In the genomic region with DNA sequence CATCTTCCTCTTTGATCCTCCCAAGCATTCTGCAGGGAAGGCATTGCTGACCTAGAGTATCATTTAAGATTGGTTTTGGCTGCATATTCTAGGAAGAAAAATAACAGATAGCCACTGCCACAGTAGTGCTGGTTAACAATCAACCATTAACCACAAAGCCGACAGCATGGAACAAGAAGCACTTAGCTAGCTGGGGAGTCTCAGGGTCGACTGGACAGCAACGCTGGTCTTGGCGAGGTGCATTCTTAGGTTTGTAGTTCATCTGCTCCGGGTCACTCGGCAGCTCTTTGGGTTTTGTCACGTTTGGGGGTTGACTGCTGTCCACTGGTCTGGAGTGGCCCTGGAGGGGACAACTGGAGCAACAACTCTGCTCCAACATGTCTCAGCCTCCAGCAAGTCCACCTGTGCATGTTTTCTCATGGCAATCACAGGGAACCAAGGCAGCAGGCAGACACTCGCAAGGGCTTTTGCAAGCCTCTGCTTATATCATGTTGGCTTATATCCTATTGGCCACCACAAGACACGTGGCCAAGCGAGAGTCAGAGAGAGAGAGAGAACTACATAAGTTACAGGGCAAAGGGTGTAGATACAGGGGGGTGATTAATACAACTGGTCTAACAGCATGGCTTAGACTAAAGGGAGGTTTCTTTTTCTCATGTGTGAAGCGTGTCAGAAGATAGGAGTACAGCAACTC, we compare ENCODE assay signal across 16 cellular contexts.
"Had no signal": no experiment of that assay in that cellular context is flagged by ENCODE, and none has a peak within 500 bp of the region (broad histone marks: within the 10 kb centered on the region; RNA-seq: fewer than 3 reads in every experiment).

No MANE protein-coding gene starts in this region.

- H3K36me3 Mint-ChIP-seq: activated CD8-positive, alpha-beta memory T cell treated with anti-CD3 and anti-CD28 coated beads, Interleukin-2, amount 10 ng/mL, durations not matched to agents 7 days and 5 days; activated naive CD8-positive, alpha-beta T cell; naive thymus-derived CD8-positive, alpha-beta T cell had no signal

- DNase-seq: activated CD4-positive, alpha-beta T cell treated with anti-CD3 and anti-CD28 coated beads, Interleukin-2, amount 50 U/mL, for 4 hours; activated CD4-positive, CD25-positive, alpha-beta regulatory T cell treated with anti-CD3 and anti-CD28 coated beads, Interleukin-2, amount 50 U/mL, for 72 hours; activated CD8-positive, alpha-beta memory T cell treated with anti-CD3 and anti-CD28 coated beads, Interleukin-2, amount 10 ng/mL, durations not matched to agents 7 days and 5 days; activated gamma-delta T cell; activated T-cell treated with anti-CD3 and anti-CD28 coated beads, Interleukin-2, amount 50 U/mL, for 24 hours; amygdala; endodermal cell; islet precursor cell; naive thymus-derived CD8-positive, alpha-beta T cell; stimulated activated CD4-positive, alpha-beta T cell treated with anti-CD3 and anti-CD28 coated beads, Interleukin-15, amount 100 ng/mL, for 24 hours; stimulated activated CD4-positive, alpha-beta T cell treated with anti-CD3 and anti-CD28 coated beads, Interleukin-4, amount 100 ng/mL, for 24 hours; stimulated activated naive CD8-positive, alpha-beta T cell treated with anti-CD3 and anti-CD28 coated beads, Interleukin-15, amount 100 ng/mL, for 72 hours had no signal

- H3K27ac ChIP-seq: SJSA1, thoracic aorta had no signal

- H3K9me3 Mint-ChIP-seq: activated T-cell treated with anti-CD3 and anti-CD28 coated beads, Interleukin-2, amount 50 U/mL, for 24 hours; brain; stimulated activated naive CD8-positive, alpha-beta T cell treated with anti-CD3 and anti-CD28 coated beads, Interleukin-15, amount 100 ng/mL, for 72 hours had no signal

- H3K4me3 ChIP-seq: SJSA1, thoracic aorta had no signal

- H3K27me3 Mint-ChIP-seq: activated naive CD8-positive, alpha-beta T cell; brain; stimulated activated naive CD8-positive, alpha-beta T cell treated with anti-CD3 and anti-CD28 coated beads, Interleukin-15, amount 100 ng/mL, for 72 hours had no signal

- H3K4me3 Mint-ChIP-seq: activated CD8-positive, alpha-beta memory T cell treated with anti-CD3 and anti-CD28 coated beads, Interleukin-2, amount 10 ng/mL, durations not matched to agents 7 days and 5 days; activated naive CD8-positive, alpha-beta T cell; activated T-cell treated with anti-CD3 and anti-CD28 coated beads, Interleukin-2, amount 50 U/mL, for 24 hours; brain; endodermal cell; naive thymus-derived CD8-positive, alpha-beta T cell; stimulated activated naive CD8-positive, alpha-beta T cell treated with anti-CD3 and anti-CD28 coated beads, Interleukin-15, amount 100 ng/mL, for 72 hours had no signal

- H3K36me3 ChIP-seq: SJSA1, thoracic aorta had no signal

- H3K9me3 ChIP-seq: thoracic aorta had no signal

- H3K4me1 Mint-ChIP-seq: activated CD8-positive, alpha-beta memory T cell treated with anti-CD3 and anti-CD28 coated beads, Interleukin-2, amount 10 ng/mL, durations not matched to agents 7 days and 5 days; naive thymus-derived CD8-positive, alpha-beta T cell; stimulated activated naive CD8-positive, alpha-beta T cell treated with anti-CD3 and anti-CD28 coated beads, Interleukin-15, amount 100 ng/mL, for 72 hours had no signal

- H3K27ac Mint-ChIP-seq: activated CD8-positive, alpha-beta memory T cell treated with anti-CD3 and anti-CD28 coated beads, Interleukin-2, amount 10 ng/mL, durations not matched to agents 7 days and 5 days; activated naive CD8-positive, alpha-beta T cell; activated T-cell treated with anti-CD3 and anti-CD28 coated beads, Interleukin-2, amount 50 U/mL, for 24 hours; endodermal cell; naive thymus-derived CD8-positive, alpha-beta T cell; stimulated activated naive CD8-positive, alpha-beta T cell treated with anti-CD3 and anti-CD28 coated beads, Interleukin-15, amount 100 ng/mL, for 72 hours had no signal
